Comparison of ENCODE assay signal across 8 cellular contexts in the genomic region with DNA sequence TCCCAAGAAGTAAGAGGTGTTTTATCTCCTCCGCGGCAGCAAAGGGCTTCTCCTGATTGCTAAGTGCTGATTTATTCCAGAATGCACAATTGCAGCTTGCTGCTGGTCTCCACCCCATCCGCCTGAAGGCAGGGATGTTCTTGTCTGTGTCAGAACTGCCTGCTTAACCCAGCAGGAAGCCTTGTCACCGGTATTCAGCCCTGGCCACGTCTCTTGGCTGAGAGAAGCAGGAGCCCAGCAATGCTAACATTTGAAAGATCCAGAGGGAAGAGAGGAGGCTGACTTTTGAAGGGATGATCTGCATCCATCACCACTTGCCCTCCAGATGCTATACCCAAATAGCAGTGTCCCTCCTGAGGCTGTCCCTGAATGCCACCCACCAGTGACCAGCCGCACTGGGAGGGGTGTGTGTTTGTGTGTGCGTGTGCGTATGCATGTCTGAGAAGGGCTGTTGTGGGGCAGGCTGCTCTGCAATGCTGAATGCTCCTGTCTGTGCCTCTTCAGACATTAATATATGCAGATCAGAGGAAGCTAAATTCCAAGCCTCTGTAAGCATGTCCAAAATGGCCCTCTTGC. TPM values are rescaled to one million over a fixed set of nuclear protein-coding genes. Genes with fewer than 3 reads are reported as not detected.
DNase-seq lines count a peak whose midpoint lies in the region; ATAC-seq, FAIRE-seq and TF ChIP-seq lines count a peak whose summit lies in the region.

No MANE protein-coding gene starts in this region.

- TF ChIP-seq POLR2A in spleen (IDR thresholded peaks at IDR 0.05) (no peak), GM12892 (IDR thresholded peaks at IDR 0.05; ENCODE audit: low read depth, low read length) (no peak)

- no peaks in the 10 kb centered on the region for H3K79me2 ChIP-seq in Karpas-422 (ENCODE audit: low read length)

- no peak overlapping the region for H2AFZ ChIP-seq in Karpas-422 (ENCODE audit: low read length)

- intact Hi-C loops in left ventricle myocardium superior (cut with micrococcal nuclease): no loop called here
- intact Hi-C loops in spleen (cut with DNase I; ENCODE audit: low total_unique reads): no loop called here

- H3K9me3 ChIP-seq in Karpas-422 (ENCODE audit: low read length): no peaks in the 10 kb centered on the region
- no peaks in the 10 kb centered on the region for H3K9me3 ChIP-seq in spleen

- DNase-seq in Karpas-422 (no peak), left ventricle myocardium superior (no peak), spleen (no peak), middle frontal gyrus (ENCODE audit: extremely low spot score, low spot score) (no peak), GM12892 (ENCODE audit: insufficient read length) (no peak)
- peak; percentile 44 to 58 for DNase-seq in activated T-cell treated with anti-CD3 and anti-CD28 coated beads, Interleukin-2, amount 50 U/mL, for 48 hours

- no peak overlapping the region for H3K4me3 ChIP-seq in Karpas-422 (ENCODE audit: low read length)
- peak overlapping the region in 7 of 8 donors; percentile 16 to 67 (median 21) for H3K4me3 ChIP-seq in spleen

- H4K20me1 ChIP-seq in Karpas-422 (ENCODE audit: insufficient read depth, low read depth, low read length): no peaks in the 10 kb centered on the region

- H3K36me3 ChIP-seq in Karpas-422 (ENCODE audit: insufficient read depth, low read length) (no peaks in the 10 kb centered on the region), spleen (peaks cover 0 to 4% (median 0%) of the 10 kb centered on the region in 6 donors)

- ATAC-seq in left ventricle myocardium superior (peak; percentile 37), GM19463 (IDR thresholded peaks at IDR 0.05; ENCODE audit: unreplicated experiment) (no peak), HG03354 (IDR thresholded peaks at IDR 0.05; ENCODE audit: poor library complexity, severe bottlenecking, unreplicated experiment) (no peak)

- no peak overlapping the region for H3K9ac ChIP-seq in Karpas-422 (ENCODE audit: low read length)

- TF ChIP-seq CTCF in spleen (IDR thresholded peaks at IDR 0.05 in 8 of 11, conservative IDR thresholded peaks at IDR 0.05 in 3 of 11): no peak

- H3K27me3 ChIP-seq in Karpas-422 (ENCODE audit: low read length) (no peaks in the 10 kb centered on the region), spleen (replicated peaks in 1 of 7) (no peaks in the 10 kb centered on the region)

- H3K4me1 ChIP-seq in Karpas-422 (ENCODE audit: low read length) (peaks cover 33% of the 10 kb centered on the region), spleen (peaks cover 10 to 90% (median 43%) of the 10 kb centered on the region in 6 donors)

- no peak for FAIRE-seq in GM12892 (lab: Jason Lieb, UNC)

- H3K9me2 ChIP-seq in Karpas-422 (replicated peaks; ENCODE audit: insufficient read depth, low read length): no peaks in the 10 kb centered on the region

- 40 to 65% (median 55%) methylated on average over 7 to 8 of the region's 8 CpGs for WGBS in spleen, 5 donors

- H3K4me2 ChIP-seq in Karpas-422 (ENCODE audit: low read depth, low read length, poor library complexity, severe bottlenecking): peak overlapping the region; percentile 22

- H3K27ac ChIP-seq in Karpas-422 (ENCODE audit: low read length) (no peak overlapping the region), spleen (peak overlapping the region; percentile 35 to 89 (median 76))

RNA-seq across cellular contexts. Expression of a gene that starts 4.0 kb away (rescaled TPM):
- total RNA-seq in Karpas-422 (2014; rRNA removed; shearing (Covaris generic); ENCODE audit: low replicate concordance): 1.3 TPM in 1 of 2 replicates, not detected in the other
- total RNA-seq in left ventricle myocardium superior: 0.17 TPM
- total RNA-seq in spleen: 10 to 100 TPM; 15.8 to 39.8 (median 28.7) TPM
- 1 to 10 TPM; 6.6 to 8.8 (median 7.1) TPM for polyA plus RNA-seq in spleen
- not detected for polyA plus RNA-seq in GM12892 (2012; ENCODE audit: missing spikeins)

Comparison
In these comparisons a context has a peak if more than half of its experiments do, and no peak if none do; other contexts are left out.
1. DNase-seq: peak in activated T-cell treated with anti-CD3 and anti-CD28 coated beads, Interleukin-2, amount 50 U/mL, for 48 hours (2 of 2); none in Karpas-422 (single experiment), left ventricle myocardium superior (single experiment), spleen (single experiment), middle frontal gyrus (single experiment) and GM12892 (single experiment).